In genomic region chr16:1632638-1632970, GRCh38 we compare ENCODE assay signal across 25 cellular contexts.
"Had no signal": no experiment of that assay in that cellular context is flagged by ENCODE, and none has a peak within 500 bp of the region (broad histone marks: within the 10 kb centered on the region; RNA-seq: fewer than 3 reads in every experiment).

No MANE protein-coding gene starts in this region.

- H3K4me3 ChIP-seq: heart right ventricle, hepatocyte, lower lobe of right lung, neural progenitor cell, psoas muscle, right lobe of liver, smooth muscle cell, suprapubic skin, thoracic aorta, tibial artery, upper lobe of right lung had no signal

- H3K9me3 ChIP-seq: heart right ventricle, lower lobe of right lung, neutrophil, psoas muscle, right lobe of liver, suprapubic skin, thoracic aorta, tibial artery, upper lobe of right lung had no signal

- H3K36me3 ChIP-seq: neural progenitor cell had no signal

- H3K9ac ChIP-seq: neural progenitor cell, parathyroid adenoma had no signal

- H3K27me3 ChIP-seq: heart right ventricle, hepatocyte, neural progenitor cell, neutrophil, right lobe of liver, suprapubic skin, tibial artery, upper lobe of right lung had no signal

- H3K4me1 ChIP-seq: lower lobe of right lung, neural progenitor cell, parathyroid adenoma, psoas muscle, suprapubic skin, tibial artery, upper lobe of right lung had no signal

- ATAC-seq: heart right ventricle; lower lobe of right lung; natural killer cell; psoas muscle; right lobe of liver; stimulated activated naive B cell treated with anti-CD40 and anti-IgM and Interleukin-4, amounts not matched to agents 10 μg/mL and 1 μg/mL and 100 μg/mL, for 72 hours; stimulated activated naive CD8-positive, alpha-beta T cell treated with anti-CD3 and anti-CD28 coated beads, Interleukin-15, Interleukin-2, amounts not matched to agents 100 U/mL and 50 U/mL, for 24 hours; upper lobe of right lung had no signal

- H3K27ac ChIP-seq: heart right ventricle, hepatocyte, lower lobe of right lung, neural progenitor cell, neutrophil, parathyroid adenoma, psoas muscle, right lobe of liver, suprapubic skin, thoracic aorta, tibial artery, upper lobe of right lung had no signal

- DNase-seq: heart right ventricle; islet precursor cell; lower lobe of right lung; mammary epithelial cell; mesenchymal stem cell; naive B cell; natural killer cell; nephron progenitor cell; occipital lobe; psoas muscle; right lobe of liver; stimulated activated CD4-positive, alpha-beta T cell treated with anti-CD3 and anti-CD28 coated beads, Interleukin-15, amount 100 ng/mL, for 24 hours; stimulated activated CD4-positive, alpha-beta T cell treated with anti-CD3 and anti-CD28 coated beads, Interleukin-2, amount 100 ng/mL, for 24 hours; stimulated activated CD4-positive, alpha-beta T cell treated with anti-CD3 and anti-CD28 coated beads, Interleukin-4, amount 100 ng/mL, for 1 hour; stimulated activated naive B cell treated with anti-CD40 and anti-IgM and Interleukin-4, amounts not matched to agents 10 μg/mL and 1 μg/mL and 100 μg/mL, for 72 hours; stimulated activated naive CD8-positive, alpha-beta T cell treated with anti-CD3 and anti-CD28 coated beads, Interleukin-15, Interleukin-2, amounts not matched to agents 100 U/mL and 50 U/mL, for 24 hours; tibial artery; upper lobe of right lung had no signal
